ENCODE assay signal across 11 cellular contexts in the genomic region with DNA sequence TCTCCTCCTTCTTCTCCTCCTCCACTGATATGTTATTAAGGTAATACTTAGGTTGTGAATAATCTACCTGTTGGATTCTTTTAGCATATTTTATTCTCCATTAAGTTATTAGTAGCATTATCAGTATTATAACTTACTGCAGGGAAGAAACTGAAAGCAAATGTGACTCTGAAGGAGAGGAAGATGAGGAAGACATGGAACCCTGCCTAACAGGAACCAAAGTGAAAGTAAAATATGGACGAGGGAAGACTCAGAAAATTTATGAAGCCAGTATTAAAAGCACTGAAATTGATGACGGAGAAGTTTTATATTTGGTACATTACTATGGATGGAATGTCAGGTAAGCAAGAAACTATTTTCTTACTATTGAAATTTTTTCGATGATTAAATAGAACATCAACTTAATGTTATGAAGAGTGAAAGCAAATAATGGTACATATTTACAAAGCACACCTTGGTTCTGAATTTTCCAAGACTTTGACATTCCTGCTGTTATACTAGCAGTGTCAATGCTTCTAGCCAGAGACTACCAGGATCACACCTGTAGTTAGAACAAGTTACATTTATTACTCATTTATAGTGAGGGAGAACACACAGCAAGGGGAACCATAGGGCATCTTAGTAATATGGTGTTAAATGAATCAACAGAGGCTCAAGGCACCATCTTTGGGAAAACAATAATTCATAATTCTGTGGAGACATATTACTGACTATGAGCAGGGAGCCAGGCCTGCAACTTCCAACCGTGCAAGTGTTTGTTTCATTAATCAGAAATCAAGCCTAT. TPM values are rescaled to one million over a fixed set of nuclear protein-coding genes. Genes with fewer than 3 reads are reported as not detected.
DNase-seq lines count a peak whose midpoint lies in the region; ATAC-seq and TF ChIP-seq lines count a peak whose summit lies in the region.
"Had no signal": no experiment of that assay in that cellular context is flagged by ENCODE, and none has a peak within 500 bp of the region (broad histone marks: within the 10 kb centered on the region; RNA-seq: fewer than 3 reads in every experiment).

No MANE protein-coding gene starts in this region.

- POLR2A ChIA-PET in activated CD8-positive, alpha-beta T cell treated with anti-CD3 and anti-CD28 coated beads for 36 hours (lab: Charles Lee): no interaction called here

- peak overlapping the region; percentile 52 for H3K27ac Mint-ChIP-seq in activated naive CD4-positive, alpha-beta T cell treated with anti-CD3 and anti-CD28 coated beads for 36 hours
- peak overlapping the region; percentile 59 for H3K27ac Mint-ChIP-seq in activated CD8-positive, alpha-beta T cell treated with anti-CD3 and anti-CD28 coated beads for 36 hours
- H3K27ac Mint-ChIP-seq: mesothelial cell of epicardium had no signal

- intact Hi-C loops in activated naive CD4-positive, alpha-beta T cell treated with anti-CD3 and anti-CD28 coated beads for 36 hours (cut with micrococcal nuclease): loop anchor here (1.0 kb wide), 1 partner anchor 22 kb away; no protein-coding TSS in a partner anchor
- intact Hi-C loops in activated CD8-positive, alpha-beta T cell treated with anti-CD3 and anti-CD28 coated beads for 36 hours (cut with micrococcal nuclease): no loop called here

- H3K9me3 Mint-ChIP-seq in activated naive CD4-positive, alpha-beta T cell treated with anti-CD3 and anti-CD28 coated beads for 36 hours: no peaks in the 10 kb centered on the region
- no peaks in the 10 kb centered on the region for H3K9me3 Mint-ChIP-seq in activated CD8-positive, alpha-beta T cell treated with anti-CD3 and anti-CD28 coated beads for 36 hours
- H3K9me3 Mint-ChIP-seq: mesothelial cell of epicardium had no signal

- no peak for DNase-seq in activated naive CD4-positive, alpha-beta T cell treated with anti-CD3 and anti-CD28 coated beads for 36 hours
- no peak for DNase-seq in activated naive CD4-positive, alpha-beta T cell treated with Interleukin-2 at 50 U/mL for 16 hours
- DNase-seq in activated CD8-positive, alpha-beta T cell treated with anti-CD3 and anti-CD28 coated beads for 36 hours: no peak
- DNase-seq in iris pigment epithelial cell (ENCODE audit: low read depth) (peak; percentile 3), thoracic aorta (ENCODE audit: low spot score) (no peak)
- no peak for DNase-seq in stimulated activated CD4-positive, alpha-beta T cell treated with anti-CD3 and anti-CD28 coated beads, Interleukin-2, amount 100 ng/mL, for 24 hours
- DNase-seq: COR-L47; NK-92 treated with Interleukin-12 subunit alpha and Interleukin-12 subunit beta, amount 100 ng/mL, for 24 hours had no signal

- TF ChIP-seq CTCF in activated CD8-positive, alpha-beta T cell treated with anti-CD3 and anti-CD28 coated beads for 36 hours (IDR thresholded peaks at IDR 0.05): no peak
- no peak for TF ChIP-seq CTCF in thoracic aorta (IDR thresholded peaks at IDR 0.05)

- peak overlapping the region; percentile 54 for H3K4me3 Mint-ChIP-seq in activated naive CD4-positive, alpha-beta T cell treated with anti-CD3 and anti-CD28 coated beads for 36 hours
- peak overlapping the region; percentile 61 for H3K4me3 Mint-ChIP-seq in activated CD8-positive, alpha-beta T cell treated with anti-CD3 and anti-CD28 coated beads for 36 hours
- H3K4me3 Mint-ChIP-seq: mesothelial cell of epicardium had no signal

- H3K27me3 ChIP-seq in thoracic aorta (replicated peaks; ENCODE audit: insufficient read depth): no peaks in the 10 kb centered on the region

- no peaks in the 10 kb centered on the region for H3K27me3 Mint-ChIP-seq in activated naive CD4-positive, alpha-beta T cell treated with anti-CD3 and anti-CD28 coated beads for 36 hours (ENCODE audit: low read depth)
- no peaks in the 10 kb centered on the region for H3K27me3 Mint-ChIP-seq in activated CD8-positive, alpha-beta T cell treated with anti-CD3 and anti-CD28 coated beads for 36 hours

- H3K36me3 ChIP-seq in thoracic aorta: peaks cover 23% of the 10 kb centered on the region

- CTCF ChIA-PET in activated naive CD4-positive, alpha-beta T cell treated with anti-CD3 and anti-CD28 coated beads for 36 hours (lab: Charles Lee): no interaction called here
- CTCF ChIA-PET in activated CD8-positive, alpha-beta T cell treated with anti-CD3 and anti-CD28 coated beads for 36 hours (lab: Charles Lee): no interaction called here

- peaks cover 24% of the 10 kb centered on the region for H3K36me3 Mint-ChIP-seq in activated naive CD4-positive, alpha-beta T cell treated with anti-CD3 and anti-CD28 coated beads for 36 hours (ENCODE audit: low read depth)
- peaks cover 29% of the 10 kb centered on the region for H3K36me3 Mint-ChIP-seq in activated CD8-positive, alpha-beta T cell treated with anti-CD3 and anti-CD28 coated beads for 36 hours (ENCODE audit: low read depth)

- H3K9me3 ChIP-seq in thoracic aorta: no peaks in the 10 kb centered on the region

- peaks cover 22% of the 10 kb centered on the region for H3K4me1 Mint-ChIP-seq in activated naive CD4-positive, alpha-beta T cell treated with anti-CD3 and anti-CD28 coated beads for 36 hours (ENCODE audit: low read depth)
- peaks cover 16% of the 10 kb centered on the region for H3K4me1 Mint-ChIP-seq in activated CD8-positive, alpha-beta T cell treated with anti-CD3 and anti-CD28 coated beads for 36 hours (ENCODE audit: low read depth)
- H3K4me1 Mint-ChIP-seq: mesothelial cell of epicardium had no signal

- H3K4me1 ChIP-seq in thoracic aorta (ENCODE audit: control insufficient read depth in 1 of 2, low read depth in 2 of 2): peaks cover 3 to 8% of the 10 kb centered on the region in 2 donors

- peak overlapping the region; percentile 60 for H3K4me3 ChIP-seq in thoracic aorta

- peak; percentile 37 for ATAC-seq in activated CD8-positive, alpha-beta T cell treated with anti-CD3 and anti-CD28 coated beads for 36 hours
- no peak for ATAC-seq in thoracic aorta (ENCODE audit: insufficient number of reproducible peaks, low FRiP score, low read depth)
- ATAC-seq in HG03045 (IDR thresholded peaks at IDR 0.05; ENCODE audit: unreplicated experiment): no peak
- no peak for ATAC-seq in HG03342 (IDR thresholded peaks at IDR 0.05; ENCODE audit: unreplicated experiment)

- H3K27ac ChIP-seq in thoracic aorta: peak overlapping the region in 1 of 2 donors; percentile 22

RNA-seq across cellular contexts. Expression of a gene that starts 42.0 kb away (rescaled TPM):
- not detected for total RNA-seq in activated naive CD4-positive, alpha-beta T cell treated with anti-CD3 and anti-CD28 coated beads for 36 hours
- not detected for total RNA-seq in activated CD8-positive, alpha-beta T cell treated with anti-CD3 and anti-CD28 coated beads for 36 hours
- not detected for total RNA-seq in thoracic aorta
- total RNA-seq: mesothelial cell of epicardium had no signal

RNA-seq across cellular contexts. Expression of a gene that starts 55.4 kb away (rescaled TPM):
- 10 to 100 TPM; 18.9 to 20.4 TPM for total RNA-seq in activated naive CD4-positive, alpha-beta T cell treated with anti-CD3 and anti-CD28 coated beads for 36 hours
- total RNA-seq in activated CD8-positive, alpha-beta T cell treated with anti-CD3 and anti-CD28 coated beads for 36 hours: 10 to 100 TPM; 22.1 to 22.4 TPM
- total RNA-seq in thoracic aorta: 10 to 100 TPM; 10.4 to 38.0 TPM
